In the genomic region with DNA sequence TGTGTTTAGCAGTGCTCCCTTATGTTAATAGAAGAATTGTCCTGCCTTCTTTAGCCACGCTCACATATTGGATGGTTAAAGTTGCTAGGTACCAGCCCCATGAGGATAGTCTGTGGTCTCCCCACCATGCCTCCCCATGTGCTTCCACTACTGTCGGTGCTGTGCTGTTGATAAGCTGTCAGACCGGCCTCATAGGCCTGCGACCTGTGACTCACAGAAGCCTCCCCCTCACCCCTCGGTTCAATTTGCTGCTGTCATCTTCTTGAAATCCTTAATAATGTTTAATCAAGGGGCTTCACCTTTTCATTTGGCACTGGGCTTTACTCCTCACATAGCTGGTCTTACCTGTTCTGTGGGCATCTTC, we compare ENCODE assay signal across 1 cellular context.
TF ChIP-seq lines count a peak whose summit lies in the region.

No MANE protein-coding gene starts in this region.

TF ChIP-seq in HepG2, 621 proteins besides CTCF, POLR2A, EP300 and RAD21:
- TF ChIP-seq, protein P1, sequence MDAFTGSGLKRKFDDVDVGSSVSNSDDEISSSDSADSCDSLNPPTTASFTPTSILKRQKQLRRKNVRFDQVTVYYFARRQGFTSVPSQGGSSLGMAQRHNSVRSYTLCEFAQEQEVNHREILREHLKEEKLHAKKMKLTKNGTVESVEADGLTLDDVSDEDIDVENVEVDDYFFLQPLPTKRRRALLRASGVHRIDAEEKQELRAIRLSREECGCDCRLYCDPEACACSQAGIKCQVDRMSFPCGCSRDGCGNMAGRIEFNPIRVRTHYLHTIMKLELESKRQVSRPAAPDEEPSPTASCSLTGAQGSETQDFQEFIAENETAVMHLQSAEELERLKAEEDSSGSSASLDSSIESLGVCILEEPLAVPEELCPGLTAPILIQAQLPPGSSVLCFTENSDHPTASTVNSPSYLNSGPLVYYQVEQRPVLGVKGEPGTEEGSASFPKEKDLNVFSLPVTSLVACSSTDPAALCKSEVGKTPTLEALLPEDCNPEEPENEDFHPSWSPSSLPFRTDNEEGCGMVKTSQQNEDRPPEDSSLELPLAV (CRISPR knock-in tag; conservative IDR thresholded peaks at IDR 0.05; ENCODE audit: low read depth) = no peak
- TF ChIP-seq TAF1 (CRISPR knock-in tag; IDR thresholded peaks at IDR 0.05) = no peak
- TF ChIP-seq, protein P2, sequence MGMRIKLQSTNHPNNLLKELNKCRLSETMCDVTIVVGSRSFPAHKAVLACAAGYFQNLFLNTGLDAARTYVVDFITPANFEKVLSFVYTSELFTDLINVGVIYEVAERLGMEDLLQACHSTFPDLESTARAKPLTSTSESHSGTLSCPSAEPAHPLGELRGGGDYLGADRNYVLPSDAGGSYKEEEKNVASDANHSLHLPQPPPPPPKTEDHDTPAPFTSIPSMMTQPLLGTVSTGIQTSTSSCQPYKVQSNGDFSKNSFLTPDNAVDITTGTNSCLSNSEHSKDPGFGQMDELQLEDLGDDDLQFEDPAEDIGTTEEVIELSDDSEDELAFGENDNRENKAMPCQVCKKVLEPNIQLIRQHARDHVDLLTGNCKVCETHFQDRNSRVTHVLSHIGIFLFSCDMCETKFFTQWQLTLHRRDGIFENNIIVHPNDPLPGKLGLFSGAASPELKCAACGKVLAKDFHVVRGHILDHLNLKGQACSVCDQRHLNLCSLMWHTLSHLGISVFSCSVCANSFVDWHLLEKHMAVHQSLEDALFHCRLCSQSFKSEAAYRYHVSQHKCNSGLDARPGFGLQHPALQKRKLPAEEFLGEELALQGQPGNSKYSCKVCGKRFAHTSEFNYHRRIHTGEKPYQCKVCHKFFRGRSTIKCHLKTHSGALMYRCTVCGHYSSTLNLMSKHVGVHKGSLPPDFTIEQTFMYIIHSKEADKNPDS (CRISPR knock-in tag; IDR thresholded peaks at IDR 0.05) = no peak
- TF ChIP-seq, protein P3, sequence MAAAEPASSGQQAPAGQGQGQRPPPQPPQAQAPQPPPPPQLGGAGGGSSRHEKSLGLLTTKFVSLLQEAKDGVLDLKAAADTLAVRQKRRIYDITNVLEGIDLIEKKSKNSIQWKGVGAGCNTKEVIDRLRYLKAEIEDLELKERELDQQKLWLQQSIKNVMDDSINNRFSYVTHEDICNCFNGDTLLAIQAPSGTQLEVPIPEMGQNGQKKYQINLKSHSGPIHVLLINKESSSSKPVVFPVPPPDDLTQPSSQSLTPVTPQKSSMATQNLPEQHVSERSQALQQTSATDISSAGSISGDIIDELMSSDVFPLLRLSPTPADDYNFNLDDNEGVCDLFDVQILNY (CRISPR knock-in tag; conservative IDR thresholded peaks at IDR 0.05) = no peak
- no peak for TF ChIP-seq RBM22 (optimal IDR thresholded peaks at IDR 0.05; ENCODE audit: low read length)
- no peak for TF ChIP-seq HOXA3 (CRISPR knock-in tag; IDR thresholded peaks at IDR 0.05)
- TF ChIP-seq PPARG (CRISPR knock-in tag; conservative IDR thresholded peaks at IDR 0.05) = no peak
